ENCODE assay signal across 15 cellular contexts in the genomic region with DNA sequence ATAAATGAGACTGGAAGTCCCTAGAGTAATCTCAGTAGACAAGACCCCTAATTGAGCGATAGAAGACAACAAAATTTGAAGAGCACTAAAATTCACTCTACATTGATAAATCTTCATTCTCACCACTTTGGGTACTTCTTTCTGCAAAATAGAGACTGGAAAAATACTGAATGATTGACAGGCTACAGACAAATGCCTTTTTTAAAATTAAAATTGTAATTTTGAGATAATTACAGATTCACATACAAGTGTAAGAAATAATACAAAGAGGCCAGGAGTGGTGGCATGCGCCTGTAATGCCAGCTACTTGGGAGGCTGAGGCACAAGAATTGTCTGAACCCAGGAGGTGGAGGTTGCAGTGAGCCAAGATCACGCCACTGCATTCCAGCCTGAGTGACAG. TPM values are rescaled to one million over a fixed set of nuclear protein-coding genes. Genes with fewer than 3 reads are reported as not detected.
DNase-seq lines count a peak whose midpoint lies in the region; ATAC-seq, FAIRE-seq and TF ChIP-seq lines count a peak whose summit lies in the region.
"Had no signal": no experiment of that assay in that cellular context is flagged by ENCODE, and none has a peak within 500 bp of the region (broad histone marks: within the 10 kb centered on the region; RNA-seq: fewer than 3 reads in every experiment).

No MANE protein-coding gene starts in this region.

- H3K4me1 Mint-ChIP-seq in activated naive CD4-positive, alpha-beta T cell treated with anti-CD3 and anti-CD28 coated beads, Interleukin-2, amount 50 U/mL, for 24 hours, result peaks cover 23% of the 10 kb centered on the region
- H3K4me1 Mint-ChIP-seq in activated naive CD4-positive, alpha-beta T cell treated with anti-CD3 and anti-CD28 coated beads, Interleukin-2, amount 10 ng/mL, durations not matched to agents 7 days and 5 days, result peaks cover 14% of the 10 kb centered on the region
- peaks cover 10% of the 10 kb centered on the region for H3K4me1 Mint-ChIP-seq in osteocyte (ENCODE audit: unreplicated experiment)

- POLR2A ChIA-PET in HEK293T (lab: Yijun Ruan, JAX), result no interaction called here
- POLR2A ChIA-PET in GM12878 (lab: Charles Lee), result interaction anchor here (0.8 to 1.2 kb wide), 2 partner anchors 10 to 18 kb away, joined by 3 to 5 read pairs; no protein-coding TSS in a partner anchor

- peak overlapping the region; percentile 49 for H3K27ac Mint-ChIP-seq in activated naive CD4-positive, alpha-beta T cell treated with anti-CD3 and anti-CD28 coated beads, Interleukin-2, amount 50 U/mL, for 24 hours
- H3K27ac Mint-ChIP-seq in activated naive CD4-positive, alpha-beta T cell treated with anti-CD3 and anti-CD28 coated beads, Interleukin-2, amount 10 ng/mL, durations not matched to agents 7 days and 5 days, result no peak overlapping the region
- no peak overlapping the region for H3K27ac Mint-ChIP-seq in osteocyte (ENCODE audit: unreplicated experiment)
- H3K27ac Mint-ChIP-seq: CD4-positive, alpha-beta T cell; H9 had no signal

- TF ChIP-seq RAD21 in GM12878 (IDR thresholded peaks at IDR 0.05; ENCODE audit: insufficient read depth, low read depth, low read length), result no peak

- no peaks in the 10 kb centered on the region for H3K27me3 ChIP-seq in GM12878 (replicated peaks in 1 of 2; ENCODE audit: control insufficient read depth in 2 of 2, insufficient read depth in 2 of 2, low read length in 1 of 2)
- H3K27me3 ChIP-seq: BLaER1 treated with 17β-estradiol and CSF1 and Interleukin-3, amounts not matched to agents 10 nM and 100 nM had no signal

- ATAC-seq in GM12878 (no peak), GM21447 (IDR thresholded peaks at IDR 0.05; ENCODE audit: unreplicated experiment) (no peak)

- H3K4me3 Mint-ChIP-seq in activated naive CD4-positive, alpha-beta T cell treated with anti-CD3 and anti-CD28 coated beads, Interleukin-2, amount 50 U/mL, for 24 hours, result no peak overlapping the region
- no peak overlapping the region for H3K4me3 Mint-ChIP-seq in activated naive CD4-positive, alpha-beta T cell treated with anti-CD3 and anti-CD28 coated beads, Interleukin-2, amount 10 ng/mL, durations not matched to agents 7 days and 5 days
- no peak overlapping the region for H3K4me3 Mint-ChIP-seq in osteocyte (ENCODE audit: unreplicated experiment)
- H3K4me3 Mint-ChIP-seq: CD4-positive, alpha-beta T cell; H9 had no signal

- FAIRE-seq in GM12878 (lab: Jason Lieb, UNC), result no peak

- H3K79me2 ChIP-seq in GM12878 (ENCODE audit: control insufficient read depth, insufficient read depth, low read length), result peaks cover 5% of the 10 kb centered on the region

- H3K27me3 Mint-ChIP-seq in activated naive CD4-positive, alpha-beta T cell treated with anti-CD3 and anti-CD28 coated beads, Interleukin-2, amount 50 U/mL, for 24 hours, result no peaks in the 10 kb centered on the region
- H3K27me3 Mint-ChIP-seq in activated naive CD4-positive, alpha-beta T cell treated with anti-CD3 and anti-CD28 coated beads, Interleukin-2, amount 10 ng/mL, durations not matched to agents 7 days and 5 days, result peaks cover 16% of the 10 kb centered on the region
- no peaks in the 10 kb centered on the region for H3K27me3 Mint-ChIP-seq in osteocyte (ENCODE audit: unreplicated experiment)
- H3K27me3 Mint-ChIP-seq: CD4-positive, alpha-beta T cell had no signal

- no peaks in the 10 kb centered on the region for H3K36me3 ChIP-seq in GM12878 (ENCODE audit: control insufficient read depth in 2 of 2, insufficient read depth in 2 of 2, low read length in 1 of 2)
- H3K36me3 ChIP-seq: BLaER1 treated with 17β-estradiol and CSF1 and Interleukin-3, amounts not matched to agents 10 nM and 100 nM had no signal

- no peaks in the 10 kb centered on the region for H3K9me3 Mint-ChIP-seq in activated naive CD4-positive, alpha-beta T cell treated with anti-CD3 and anti-CD28 coated beads, Interleukin-2, amount 50 U/mL, for 24 hours
- H3K9me3 Mint-ChIP-seq in activated naive CD4-positive, alpha-beta T cell treated with anti-CD3 and anti-CD28 coated beads, Interleukin-2, amount 10 ng/mL, durations not matched to agents 7 days and 5 days, result no peaks in the 10 kb centered on the region
- peaks cover 5% of the 10 kb centered on the region for H3K9me3 Mint-ChIP-seq in osteocyte (ENCODE audit: unreplicated experiment)
- H3K9me3 Mint-ChIP-seq: CD4-positive, alpha-beta T cell; H9 had no signal

- TF ChIP-seq CTCF in GM12878 (IDR thresholded peaks at IDR 0.05 in 2 of 3, conservative IDR thresholded peaks at IDR 0.05 in 1 of 3; ENCODE audit: control insufficient read depth in 2 of 3, extremely low read depth in 1 of 3, insufficient read depth in 1 of 3, low read depth in 3 of 3, low read length in 3 of 3) (no peak), osteocyte (IDR thresholded peaks at IDR 0.05) (no peak)

- no peaks in the 10 kb centered on the region; the same call in 2 of the 3 replicates for H3K9me3 ChIP-seq in GM12878 (replicated peaks; ENCODE audit: control insufficient read depth, insufficient read depth, low read length)
- H3K9me3 ChIP-seq: BLaER1 treated with 17β-estradiol and CSF1 and Interleukin-3, amounts not matched to agents 10 nM and 100 nM had no signal

- CTCF ChIA-PET in activated naive CD4-positive, alpha-beta T cell treated with anti-CD3 and anti-CD28 coated beads, Interleukin-2, amount 10 ng/mL, durations not matched to agents 7 days and 5 days (lab: Charles Lee), result interaction anchor here (3.1 kb wide), 1 partner anchor 71 kb away, joined by 10 read pairs; no protein-coding TSS in a partner anchor
- CTCF ChIA-PET in HEK293T (lab: Yijun Ruan, JAX) (no interaction called here), GM12878 (lab: Yijun Ruan, JAX) (interaction anchor here (0.9 to 2.0 kb wide), 5 partner anchors 9 to 69 kb away, joined by 3 to 7 read pairs (median 4); no protein-coding TSS in a partner anchor)

- no peak overlapping the region for H3K4me2 ChIP-seq in GM12878 (ENCODE audit: control insufficient read depth, insufficient read depth)

- H4K20me1 ChIP-seq in GM12878 (ENCODE audit: control insufficient read depth, insufficient read depth), result no peaks in the 10 kb centered on the region

- H3K4me3 ChIP-seq in GM12878, result no peak overlapping the region
- H3K4me3 ChIP-seq: BLaER1 treated with 17β-estradiol and CSF1 and Interleukin-3, amounts not matched to agents 10 nM and 100 nM had no signal

- 81% methylated on average over 3 of the region's 3 CpGs for WGBS in GM12878 (ENCODE audit: insufficient coverage, insufficient replicate concordance, low lambda C conversion rate, missing lambda C conversion rate)

- no peak for TF ChIP-seq EP300 in GM12878 (IDR thresholded peaks at IDR 0.05; ENCODE audit: borderline replicate concordance in 1 of 2, control insufficient read depth in 1 of 2, low read depth in 2 of 2, low read length in 2 of 2)

- BruUV-seq in GM12878 (replicated peaks; lab: Mats Ljungman, UMichigan), result no TSS peak

- no peak overlapping the region for H3K9ac ChIP-seq in GM12878 (ENCODE audit: control insufficient read depth, insufficient read depth, low read length)
- H3K9ac ChIP-seq: BLaER1 treated with 17β-estradiol and CSF1 and Interleukin-3, amounts not matched to agents 10 nM and 100 nM had no signal

- RAD21 ChIA-PET in GM12878 (lab: Charles Lee; ENCODE audit: unreplicated experiment), result interaction anchor here (1.1 to 3.0 kb wide), 5 partner anchors 63 to 165 kb away, joined by 3 to 9 read pairs (median 6); no protein-coding TSS in a partner anchor

- DNase-seq in activated naive CD4-positive, alpha-beta T cell treated with anti-CD3 and anti-CD28 coated beads, Interleukin-2, amount 10 ng/mL, durations not matched to agents 7 days and 5 days, result no peak
- DNase-seq in HEK293T (ENCODE audit: extremely low spot score), result no peak
- no peak for DNase-seq in GM12878 (ENCODE audit: low read depth, low spot score)
- DNase-seq in osteocyte (ENCODE audit: extremely low spot score, unreplicated experiment), result peak; percentile 13
- no peak for DNase-seq in effector CD8-positive, alpha-beta T cell (lab: John Stamatoyannopoulos, UW)
- DNase-seq: 8988T; ACHN; CD4-positive, alpha-beta T cell; GOT3; IMR-90 had no signal

- intact Hi-C loops in GM12878 (cut with micrococcal nuclease; ENCODE audit: unreplicated experiment), result no loop called here

- no peaks in the 10 kb centered on the region for H3K36me3 Mint-ChIP-seq in activated naive CD4-positive, alpha-beta T cell treated with anti-CD3 and anti-CD28 coated beads, Interleukin-2, amount 50 U/mL, for 24 hours
- H3K36me3 Mint-ChIP-seq in activated naive CD4-positive, alpha-beta T cell treated with anti-CD3 and anti-CD28 coated beads, Interleukin-2, amount 10 ng/mL, durations not matched to agents 7 days and 5 days, result no peaks in the 10 kb centered on the region
- no peaks in the 10 kb centered on the region for H3K36me3 Mint-ChIP-seq in osteocyte (ENCODE audit: unreplicated experiment)

- in situ Hi-C loops in GM12878 (cut with MboI), result no loop called here

- no peak for TF ChIP-seq POLR2A in GM12878 (IDR thresholded peaks at IDR 0.05; ENCODE audit: low read depth, low read length)

- H3K4me1 ChIP-seq in GM12878 (ENCODE audit: control insufficient read depth, insufficient read depth, low read length), result peaks cover 9% of the 10 kb centered on the region

- SMC1A ChIA-PET in GM12878 (lab: Charles Lee; ENCODE audit: uncharacterized antibody, unreplicated experiment), result interaction anchor here (0.5 to 4.9 kb wide), 7 partner anchors 12 to 118 kb away, joined by 3 to 59 read pairs (median 5); no protein-coding TSS in a partner anchor

- H3K27ac ChIP-seq in GM12878 (ENCODE audit: control insufficient read depth, insufficient read depth), result no peak overlapping the region
- H3K27ac ChIP-seq: HL-60 had no signal

- no peak overlapping the region for H2AFZ ChIP-seq in GM12878 (ENCODE audit: control insufficient read depth, low read depth, low read length)

RNA-seq across cellular contexts. Expression of a gene that starts 4.5 kb away (rescaled TPM):
- 234 and 248 TPM in 2 replicates for total RNA-seq in GM12878 (2013; cell fraction: nucleolus; rRNA removed)
- total RNA-seq in GM12878 (2014; rRNA removed), result 91.3 and 94.1 TPM in 2 replicates
- total RNA-seq in GM12878 (2014; rRNA removed; fragmentation: Illumina TruSeq; extraction: Trizol), result 158 and 164 TPM in 2 replicates
- total RNA-seq in GM12878 (2021), result 208 and 212 TPM in 2 replicates
- 59.8 TPM for polyA plus RNA-seq in GM12878 (2011; ENCODE audit: low read depth)
- 204 and 254 TPM in 2 replicates for polyA plus RNA-seq in GM12878 (2011; rRNA removed)
- polyA plus RNA-seq in GM12878 (2011; cell fraction: cytosol; rRNA removed), result 168 and 182 TPM in 2 replicates
- 142 and 153 TPM in 2 replicates for polyA plus RNA-seq in GM12878 (2011; cell fraction: nucleus; rRNA removed)
- polyA plus RNA-seq in GM12878 (2012), result 76.4 and 96.1 TPM in 2 replicates
- 145 and 221 TPM in 2 replicates for polyA plus RNA-seq in GM12878 (2014; fragmentation: Illumina TruSeq; extraction: Trizol)
- polyA plus RNA-seq in GM12878 (2014; fragmentation: Nextera tagmentation; extraction: Ambion mirVana), result 10 to 100 TPM; 52.7 to 52.9 TPM
- polyA plus RNA-seq in GM12878 (2014; rRNA removed), result 152 and 178 TPM in 2 replicates
- 100 to 1,000 TPM; 202 to 203 TPM for polyA plus RNA-seq in GM12878 (2016; fragmentation: Nextera tagmentation; extraction: Ambion mirVana)
- 514 and 669 TPM in 2 replicates for polyA minus RNA-seq in GM12878 (2011; rRNA and poly(A)+ RNA removed)
- polyA minus RNA-seq in GM12878 (2011; cell fraction: cytosol; rRNA and poly(A)+ RNA removed), result 86.2 and 126 TPM in 2 replicates
- polyA minus RNA-seq in GM12878 (2011; cell fraction: nucleus; rRNA and poly(A)+ RNA removed), result 89.3 and 119 TPM in 2 replicates
- 234 and 248 TPM in 2 replicates for total RNA-seq in osteocyte
